8 cellular contexts compared by ENCODE assay signal in genomic region chr10:91298224-91298862, GRCh38.
DNase-seq lines count a peak whose midpoint lies in the region; ATAC-seq and TF ChIP-seq lines count a peak whose summit lies in the region.

No MANE protein-coding gene starts in this region.

- no peaks in the 10 kb centered on the region for H3K9me3 Mint-ChIP-seq in activated CD8-positive, alpha-beta T cell treated with anti-CD3 and anti-CD28 coated beads, Interleukin-2, amount 10 ng/mL, durations not matched to agents 7 days and 5 days (ENCODE audit: insufficient read depth)
- H3K9me3 Mint-ChIP-seq in memory B cell = no peaks in the 10 kb centered on the region

- TF ChIP-seq CTCF in BE2C (IDR thresholded peaks at IDR 0.05; ENCODE audit: low read depth, low read length) = peak; percentile 90

- peaks cover 17% of the 10 kb centered on the region for H3K4me1 Mint-ChIP-seq in activated CD8-positive, alpha-beta T cell treated with anti-CD3 and anti-CD28 coated beads, Interleukin-2, amount 10 ng/mL, durations not matched to agents 7 days and 5 days (ENCODE audit: low read depth)
- H3K4me1 Mint-ChIP-seq in memory B cell = peaks cover 6% of the 10 kb centered on the region

- H3K27ac Mint-ChIP-seq in activated CD8-positive, alpha-beta T cell treated with anti-CD3 and anti-CD28 coated beads, Interleukin-2, amount 10 ng/mL, durations not matched to agents 7 days and 5 days = peak overlapping the region; percentile 10
- H3K27ac Mint-ChIP-seq in memory B cell = no peak overlapping the region

- no peaks in the 10 kb centered on the region for H3K36me3 ChIP-seq in BE2C

- peak; percentile 80 for DNase-seq in BE2C
- peak; percentile 87 for DNase-seq in NCI-H69 (lab: John Stamatoyannopoulos, UW)
- DNase-seq in activated CD8-positive, alpha-beta T cell treated with anti-CD3 and anti-CD28 coated beads, Interleukin-2, amount 10 ng/mL, durations not matched to agents 7 days and 5 days = peak; percentile 87
- DNase-seq in effector CD8-positive, alpha-beta T cell (lab: John Stamatoyannopoulos, UW) = peak; percentile 55
- peak; percentile 58 to 76 for DNase-seq in memory B cell (ENCODE audit: low spot score in 2 of 2)
- peak; percentile 60 for DNase-seq in stimulated activated CD8-positive, alpha-beta memory T cell treated with anti-CD3 and anti-CD28 coated beads, Interleukin-12 subunit alpha, Interleukin-12 subunit beta, amount 100 ng/mL, for 1 hour (ENCODE audit: low read depth)

- CTCF ChIA-PET in activated CD8-positive, alpha-beta T cell treated with anti-CD3 and anti-CD28 coated beads, Interleukin-2, amount 10 ng/mL, durations not matched to agents 7 days and 5 days (lab: Charles Lee) = interaction anchor here (0.6 to 5.4 kb wide), 71 partner anchors 10 to 1058 kb away, joined by 3 to 99 read pairs (median 3); partner anchors contain the start of genes ANKRD1, FGFBP3 and PPP1R3C

- peak overlapping the region; percentile 61 for H3K4me3 Mint-ChIP-seq in activated CD8-positive, alpha-beta T cell treated with anti-CD3 and anti-CD28 coated beads, Interleukin-2, amount 10 ng/mL, durations not matched to agents 7 days and 5 days
- peak overlapping the region; percentile 67 for H3K4me3 Mint-ChIP-seq in memory B cell

- no peaks in the 10 kb centered on the region for H3K9me3 ChIP-seq in BE2C

- H3K4me3 ChIP-seq in BE2C (ENCODE audit: low read depth, low read length) = peak overlapping the region; percentile 62

- ATAC-seq in GM19324 (IDR thresholded peaks at IDR 0.05; ENCODE audit: low FRiP score, unreplicated experiment) = peak; percentile 77
- peak; percentile 68 for ATAC-seq in HG03469 (IDR thresholded peaks at IDR 0.05; ENCODE audit: unreplicated experiment)
- peak; percentile 96 for ATAC-seq in activated CD8-positive, alpha-beta T cell treated with anti-CD3 and anti-CD28 coated beads, Interleukin-2, amount 10 ng/mL, durations not matched to agents 7 days and 5 days
- ATAC-seq in memory B cell (ENCODE audit: low read depth) = peak; percentile 91

- H3K4me1 ChIP-seq in BE2C = no peaks in the 10 kb centered on the region

- H3K27me3 ChIP-seq in BE2C = no peaks in the 10 kb centered on the region

- no peaks in the 10 kb centered on the region for H3K36me3 Mint-ChIP-seq in activated CD8-positive, alpha-beta T cell treated with anti-CD3 and anti-CD28 coated beads, Interleukin-2, amount 10 ng/mL, durations not matched to agents 7 days and 5 days (ENCODE audit: low read depth)
- no peaks in the 10 kb centered on the region for H3K36me3 Mint-ChIP-seq in memory B cell

- POLR2A ChIA-PET in activated CD8-positive, alpha-beta T cell treated with anti-CD3 and anti-CD28 coated beads, Interleukin-2, amount 10 ng/mL, durations not matched to agents 7 days and 5 days (lab: Charles Lee) = interaction anchor here (0.8 to 1.1 kb wide), 2 partner anchors 498 to 500 kb away, joined by 3 read pairs; partner anchors contain the start of gene TNKS2

- peaks cover 21% of the 10 kb centered on the region for H3K27me3 Mint-ChIP-seq in activated CD8-positive, alpha-beta T cell treated with anti-CD3 and anti-CD28 coated beads, Interleukin-2, amount 10 ng/mL, durations not matched to agents 7 days and 5 days (ENCODE audit: low read depth)
- H3K27me3 Mint-ChIP-seq in memory B cell = peaks cover 1% of the 10 kb centered on the region

Comparison
In these comparisons a context has a peak if more than half of its experiments do, and no peak if none do; other contexts are left out.
1. Peak in every context shown above with its lines: DNase-seq, ATAC-seq and H3K4me3 ChIP-seq.